Comparison of ENCODE assay signal across 8 cellular contexts in genomic region chr21:32789709-32790108, GRCh38.
"Had no signal": no experiment of that assay in that cellular context is flagged by ENCODE, and none has a peak within 500 bp of the region (broad histone marks: within the 10 kb centered on the region; RNA-seq: fewer than 3 reads in every experiment).

No MANE protein-coding gene starts in this region.

- ATAC-seq: GM12878 had no signal

- FAIRE-seq: G401.6, GM12878, GM12891, GM12892, GM18507, GM19239 had no signal

- DNase-seq: GDM1, GF-D8 had no signal

- H3K4me3 ChIP-seq: GM12878 had no signal
